ENCODE assay signal across 10 cellular contexts in genomic region chr2:86787701-86788100, GRCh38. TPM values are rescaled to one million over a fixed set of nuclear protein-coding genes. Genes with fewer than 3 reads are reported as not detected.
DNase-seq lines count a peak whose midpoint lies in the region; ATAC-seq and TF ChIP-seq lines count a peak whose summit lies in the region.
"Had no signal": no experiment of that assay in that cellular context is flagged by ENCODE, and none has a peak within 500 bp of the region (broad histone marks: within the 10 kb centered on the region; RNA-seq: fewer than 3 reads in every experiment).

No MANE protein-coding gene starts in this region.

- H3K36me3 ChIP-seq in CD8-positive, alpha-beta T cell (ENCODE audit: insufficient read depth, low read length), result peaks cover 22% of the 10 kb centered on the region

- POLR2A ChIA-PET in CD8-positive, alpha-beta T cell (lab: Charles Lee), result interaction anchor here (0.7 to 8.6 kb wide), 7 partner anchors 8 to 346 kb away, joined by 4 to 161 read pairs (median 8); partner anchors contain the start of gene KDM3A
- POLR2A ChIA-PET in activated naive CD8-positive, alpha-beta T cell treated with anti-CD3 and anti-CD28 coated beads, Interleukin-2, amount 10 ng/mL, durations not matched to agents 7 days and 5 days (lab: Charles Lee), result interaction anchor here (0.6 to 19.1 kb wide), 9 partner anchors 7 to 593 kb away, joined by 3 to 755 read pairs (median 7); partner anchors contain the start of gene KDM3A

- peaks cover 72% of the 10 kb centered on the region for H3K36me3 Mint-ChIP-seq in CD8-positive, alpha-beta T cell
- peaks cover 51% of the 10 kb centered on the region for H3K36me3 Mint-ChIP-seq in activated naive CD8-positive, alpha-beta T cell treated with anti-CD3 and anti-CD28 coated beads, Interleukin-2, amount 10 ng/mL, durations not matched to agents 7 days and 5 days

- no peak for TF ChIP-seq CTCF in CD8-positive, alpha-beta T cell (IDR thresholded peaks at IDR 0.05)

- CTCF ChIA-PET in CD8-positive, alpha-beta T cell (lab: Charles Lee), result interaction anchor here (1.0 to 14.5 kb wide), 5 partner anchors 17 to 37 kb away, joined by 3 to 169 read pairs (median 18); no protein-coding TSS in a partner anchor

- no peaks in the 10 kb centered on the region for H3K27me3 ChIP-seq in CD8-positive, alpha-beta T cell (ENCODE audit: insufficient read depth, low read length)

- no peaks in the 10 kb centered on the region for H3K9me3 Mint-ChIP-seq in CD8-positive, alpha-beta T cell
- H3K9me3 Mint-ChIP-seq in activated naive CD8-positive, alpha-beta T cell treated with anti-CD3 and anti-CD28 coated beads, Interleukin-2, amount 10 ng/mL, durations not matched to agents 7 days and 5 days, result no peaks in the 10 kb centered on the region

- peaks cover 73% of the 10 kb centered on the region for H3K4me1 Mint-ChIP-seq in CD8-positive, alpha-beta T cell (ENCODE audit: low read depth)
- H3K4me1 Mint-ChIP-seq in activated naive CD8-positive, alpha-beta T cell treated with anti-CD3 and anti-CD28 coated beads, Interleukin-2, amount 10 ng/mL, durations not matched to agents 7 days and 5 days, result peaks cover 53% of the 10 kb centered on the region

- intact Hi-C loops in CD8-positive, alpha-beta T cell (cut with DNase I, micrococcal nuclease), result loop anchor here (1.0 to 5.0 kb wide), 3 partner anchors 23 to 347 kb away; partner anchors contain the start of gene KDM3A (in 2 of the 2)
- intact Hi-C loops in sciatic nerve (cut with DNase I), result no loop called here

- peaks cover 69% of the 10 kb centered on the region for H3K4me1 ChIP-seq in CD8-positive, alpha-beta T cell (ENCODE audit: insufficient read depth, low read length)

- peak overlapping the region; percentile 95 for H3K4me3 Mint-ChIP-seq in CD8-positive, alpha-beta T cell
- H3K4me3 Mint-ChIP-seq in activated naive CD8-positive, alpha-beta T cell treated with anti-CD3 and anti-CD28 coated beads, Interleukin-2, amount 10 ng/mL, durations not matched to agents 7 days and 5 days, result peak overlapping the region; percentile 93
- H3K4me3 Mint-ChIP-seq: endodermal cell had no signal

- H3K27ac Mint-ChIP-seq in CD8-positive, alpha-beta T cell, result peak overlapping the region; percentile 99
- H3K27ac Mint-ChIP-seq in activated naive CD8-positive, alpha-beta T cell treated with anti-CD3 and anti-CD28 coated beads, Interleukin-2, amount 10 ng/mL, durations not matched to agents 7 days and 5 days, result peak overlapping the region; percentile 99
- H3K27ac Mint-ChIP-seq: endodermal cell had no signal

- H3K27me3 Mint-ChIP-seq in CD8-positive, alpha-beta T cell (ENCODE audit: low read depth), result no peaks in the 10 kb centered on the region
- no peaks in the 10 kb centered on the region for H3K27me3 Mint-ChIP-seq in activated naive CD8-positive, alpha-beta T cell treated with anti-CD3 and anti-CD28 coated beads, Interleukin-2, amount 10 ng/mL, durations not matched to agents 7 days and 5 days

- no peaks in the 10 kb centered on the region for H3K9me3 ChIP-seq in CD8-positive, alpha-beta T cell (ENCODE audit: low read length)

- peak overlapping the region; percentile 95 for H3K27ac ChIP-seq in CD8-positive, alpha-beta T cell (ENCODE audit: low read depth, low read length)

- peak overlapping the region; percentile 93 for H3K4me3 ChIP-seq in CD8-positive, alpha-beta T cell (ENCODE audit: low read depth, low read length)

- DNase-seq in CD8-positive, alpha-beta T cell, result peak in 3 of 7 experiments; percentile 45 to 79 (median 58)
- peak; percentile 3 for DNase-seq in NCI-H1092 (lab: John Stamatoyannopoulos, UW)
- peak; percentile 56 for DNase-seq in activated naive CD8-positive, alpha-beta T cell treated with anti-CD3 and anti-CD28 coated beads, Interleukin-2, amount 10 ng/mL, durations not matched to agents 7 days and 5 days
- DNase-seq in mucosa of gallbladder (ENCODE audit: low spot score), result peak; percentile 13
- DNase-seq in EL, result no peak
- no peak for DNase-seq in DMS153 treated with DMSO at 0.1 percent for 48 hours (lab: John Stamatoyannopoulos, UW; ENCODE audit: unreplicated experiment)
- no peak for DNase-seq in sciatic nerve (ENCODE audit: low spot score)
- DNase-seq: endodermal cell, MM.1S had no signal

- no peak for ATAC-seq in CD8-positive, alpha-beta T cell
- peak; percentile 8 for ATAC-seq in activated naive CD8-positive, alpha-beta T cell treated with anti-CD3 and anti-CD28 coated beads, Interleukin-2, amount 10 ng/mL, durations not matched to agents 7 days and 5 days (ENCODE audit: low read depth)
- ATAC-seq in HG03432 (IDR thresholded peaks at IDR 0.05; ENCODE audit: unreplicated experiment), result no peak
- no peak for ATAC-seq in sciatic nerve

RNA-seq across cellular contexts. Expression of gene CD8A, which starts 3.0 kb away (rescaled TPM):
- 100 to 1,000 TPM; 502 to 503 TPM for total RNA-seq in CD8-positive, alpha-beta T cell
- total RNA-seq in activated naive CD8-positive, alpha-beta T cell treated with anti-CD3 and anti-CD28 coated beads, Interleukin-2, amount 10 ng/mL, durations not matched to agents 7 days and 5 days, result 100 to 1,000 TPM; 666 to 683 TPM
- total RNA-seq in mucosa of gallbladder (11.3 TPM), sciatic nerve (2.6 TPM)

Comparison
In these comparisons a context has a peak if more than half of its experiments do, and no peak if none do; other contexts are left out.
1. DNase-seq: peak in NCI-H1092 (single experiment), activated naive CD8-positive, alpha-beta T cell treated with anti-CD3 and anti-CD28 coated beads, Interleukin-2, amount 10 ng/mL, durations not matched to agents 7 days and 5 days (single experiment) and mucosa of gallbladder (single experiment); none in EL (single experiment), DMS153 treated with DMSO at 0.1 percent for 48 hours (single experiment) and sciatic nerve (single experiment).
2. RNA of gene CD8A, which starts 3.0 kb away (total RNA-seq): 666 to 683 TPM in activated naive CD8-positive, alpha-beta T cell treated with anti-CD3 and anti-CD28 coated beads, Interleukin-2, amount 10 ng/mL, durations not matched to agents 7 days and 5 days and 502 to 503 TPM in CD8-positive, alpha-beta T cell; 11.3 TPM in mucosa of gallbladder (single experiment) and 2.6 TPM in sciatic nerve (single experiment); every median in the first group is over 10 times any median in the second.